Comparison of ENCODE assay signal across 8 cellular contexts in the genomic region with DNA sequence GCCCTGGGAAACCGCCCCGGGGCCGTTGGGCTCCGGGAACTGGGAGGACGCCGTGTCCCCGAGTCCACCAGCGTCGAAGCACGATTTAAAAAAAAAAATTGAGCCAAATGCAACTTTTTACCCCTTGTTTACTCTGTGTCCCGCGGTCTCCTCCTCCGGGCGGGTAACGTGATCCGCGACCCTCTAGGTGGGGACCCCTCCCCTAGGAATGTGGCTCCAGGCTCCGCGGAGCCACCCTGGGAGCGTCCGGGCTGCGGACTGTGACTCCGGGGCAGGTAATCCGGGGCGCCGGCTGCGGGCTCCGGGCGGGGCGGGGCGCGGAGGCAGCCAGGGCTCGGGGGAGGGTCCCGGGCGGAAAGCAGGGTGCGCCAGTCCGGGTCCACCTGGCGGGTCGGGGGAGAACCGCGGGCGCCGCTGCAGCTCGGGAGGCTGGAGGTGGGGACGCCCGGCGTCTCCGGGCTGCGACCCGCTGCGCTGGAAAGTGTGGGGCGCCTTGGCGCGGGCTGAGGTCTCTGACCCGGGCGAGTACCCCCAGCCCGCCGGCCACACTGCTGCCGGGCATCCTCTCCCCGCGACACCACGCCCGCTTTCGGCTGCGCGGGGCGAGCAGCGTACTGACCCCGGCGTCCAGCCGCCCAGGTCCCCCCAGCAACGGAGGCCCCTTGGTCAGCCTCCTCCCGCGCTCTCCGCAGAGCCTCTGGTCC. TPM values are rescaled to one million over a fixed set of nuclear protein-coding genes. Genes with fewer than 3 reads are reported as not detected.
DNase-seq lines count a peak whose midpoint lies in the region; ATAC-seq and TF ChIP-seq lines count a peak whose summit lies in the region.

No MANE protein-coding gene starts in this region.

- H3K4me1 ChIP-seq in PC-9 (replicated peaks; ENCODE audit: insufficient read depth) (peaks cover 27% of the 10 kb centered on the region), rectal smooth muscle tissue (ENCODE audit: control insufficient read depth, insufficient read depth, low read length) (peaks cover 20% of the 10 kb centered on the region)

- peak overlapping the region; percentile 93 for H3K4me2 ChIP-seq in PC-9

- H3K36me3 ChIP-seq in PC-9 (ENCODE audit: low read depth) (no peaks in the 10 kb centered on the region), rectal smooth muscle tissue (ENCODE audit: control insufficient read depth, insufficient read depth, low read length) (no peaks in the 10 kb centered on the region)

- H4K20me1 ChIP-seq in PC-9 (ENCODE audit: insufficient read depth) = no peaks in the 10 kb centered on the region; the same call in none of the 2 replicates

- peak overlapping the region; percentile 95 for H2AFZ ChIP-seq in PC-9

- peaks cover 20% of the 10 kb centered on the region for H3F3A ChIP-seq in PC-9 (ENCODE audit: insufficient read depth, low read depth)

- POLR2A ChIA-PET in PC-9 (lab: Charles Lee; ENCODE audit: unreplicated experiment) = interaction anchor here (0.6 kb wide), 1 partner anchor 16 kb away, joined by 12 read pairs; no protein-coding TSS in a partner anchor

- H3K79me2 ChIP-seq in PC-9 (ENCODE audit: low read depth) = peaks cover 38% of the 10 kb centered on the region

- in situ Hi-C loops in GM13976 (cut with MboI; ENCODE audit: low sequenced_read_pairs, unreplicated experiment) = no loop called here

- H3K9ac ChIP-seq in rectal smooth muscle tissue (ENCODE audit: low read length) = peak overlapping the region; percentile 16

- H3K27ac ChIP-seq in PC-9 (peak overlapping the region; percentile 65), rectal smooth muscle tissue (ENCODE audit: low read depth, low read length) (peak overlapping the region; percentile 68)

- H3K27me3 ChIP-seq in PC-9 (ENCODE audit: insufficient read depth, low read depth) = no peaks in the 10 kb centered on the region
- H3K27me3 ChIP-seq in rectal smooth muscle tissue (ENCODE audit: control insufficient read depth, insufficient read depth, low read length) = no peaks in the 10 kb centered on the region

- CTCF ChIA-PET in PC-9 (lab: Charles Lee) = interaction anchor here (0.6 kb wide), 1 partner anchor 220 kb away, joined by 3 read pairs; no protein-coding TSS in a partner anchor

- H3K9me2 ChIP-seq in PC-9 (ENCODE audit: insufficient read depth) = no peaks in the 10 kb centered on the region

- peak overlapping the region; percentile 99 for H3K4me3 ChIP-seq in PC-9
- H3K4me3 ChIP-seq in rectal smooth muscle tissue (ENCODE audit: low read length) = peak overlapping the region; percentile 82

- no peaks in the 10 kb centered on the region for H3K9me3 ChIP-seq in PC-9 (ENCODE audit: insufficient read depth, low read depth)

- DNase-seq in GM13976 (ENCODE audit: low spot score) = peak; percentile 57
- DNase-seq in PC-9 = peak in 1 of 2 experiments; percentile 56
- DNase-seq in activated naive CD4-positive, alpha-beta T cell treated with anti-CD3 and anti-CD28 coated beads, Interleukin-2, amount 50 U/mL, for 16 hours = peak; percentile 65
- DNase-seq in left cardiac atrium = no peak
- DNase-seq in KG1 (lab: John Stamatoyannopoulos, UW) = no peak
- DNase-seq in cerebellum (ENCODE audit: low spot score) = no peak

- no TSS peak for BruUV-seq in PC-9 (replicated peaks; lab: Mats Ljungman, UMichigan)

- ATAC-seq in left cardiac atrium (peak; percentile 35 to 49), HG03135 (IDR thresholded peaks at IDR 0.05; ENCODE audit: unreplicated experiment) (no peak)

- TF ChIP-seq CTCF in GM13976 (IDR thresholded peaks at IDR 0.05; ENCODE audit: borderline replicate concordance, control extremely low read depth, extremely low read depth, insufficient read depth, missing control alignments) (no peak), PC-9 (conservative IDR thresholded peaks at IDR 0.05) (no peak)

- intact Hi-C loops in PC-9 (cut with micrococcal nuclease; ENCODE audit: unreplicated experiment) = loop anchor here (5.0 kb wide), 1 partner anchor 121 kb away; the partner anchor contains the start of gene PSMD12
- intact Hi-C loops in left cardiac atrium (cut with DNase I) = loop anchor here in 1 of 2 donors (10.0 kb wide), 1 partner anchor 49 kb away; no protein-coding TSS in a partner anchor

RNA-seq across cellular contexts. Expression of gene HELZ, which starts 0.8 kb away (rescaled TPM):
- total RNA-seq in PC-9 (2021) = 35.1 and 38.0 TPM in 2 replicates
- total RNA-seq in left cardiac atrium = 10 to 100 TPM; 34.5 to 36.0 TPM
- total RNA-seq in cerebellum = 81.6 TPM

Comparison
In these comparisons a context has a peak if more than half of its experiments do, and no peak if none do; other contexts are left out.
1. DNase-seq: peak in GM13976 (single experiment) and activated naive CD4-positive, alpha-beta T cell treated with anti-CD3 and anti-CD28 coated beads, Interleukin-2, amount 50 U/mL, for 16 hours (single experiment); none in left cardiac atrium (single experiment), KG1 (single experiment) and cerebellum (single experiment).